In the genomic region with DNA sequence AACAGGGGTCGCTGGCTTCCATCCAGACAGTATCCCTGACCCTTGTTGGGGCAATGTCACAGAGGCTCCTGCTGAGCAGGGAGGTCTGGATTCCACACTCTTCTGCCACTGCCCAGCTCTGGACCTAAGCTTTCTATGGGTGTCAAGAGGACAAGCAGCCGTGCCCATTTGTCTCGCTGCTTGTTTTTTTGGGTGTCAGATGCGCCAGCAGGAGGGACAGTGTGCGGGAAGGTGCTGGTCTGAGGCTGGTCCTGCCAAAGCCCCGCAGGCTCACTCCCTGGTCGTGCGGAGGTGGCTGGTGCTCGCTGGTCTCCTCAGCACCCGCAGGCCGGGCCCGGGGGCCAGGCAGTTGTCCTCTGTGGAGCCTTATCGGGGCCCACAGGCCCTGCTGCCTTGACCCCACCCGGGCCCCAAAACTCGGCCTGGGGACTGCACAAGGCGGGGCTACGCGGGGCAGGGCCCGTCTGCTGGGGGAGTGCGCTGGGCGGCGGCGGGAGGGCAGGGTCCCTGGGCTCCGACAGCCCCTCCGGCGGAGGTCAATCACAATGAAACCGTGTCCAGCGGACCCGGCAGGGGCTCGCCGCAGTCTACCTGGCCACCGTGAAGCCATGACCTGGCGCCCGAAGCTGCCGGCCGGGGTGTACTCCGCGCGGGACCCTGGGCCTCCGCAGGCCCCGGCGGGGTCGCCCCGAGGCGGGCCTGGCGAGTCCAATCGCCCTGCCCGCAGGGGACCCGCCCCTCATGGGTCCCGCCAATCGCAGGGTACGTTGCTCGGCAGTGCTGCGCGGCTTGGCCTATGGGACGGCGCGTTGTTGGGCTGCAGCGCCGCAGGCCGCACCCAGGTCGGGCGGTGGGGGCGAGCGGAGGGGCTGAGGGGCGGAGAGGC, we compare ENCODE assay signal across 8 cellular contexts. TPM values are rescaled to one million over a fixed set of nuclear protein-coding genes. Genes with fewer than 3 reads are reported as not detected.
DNase-seq lines count a peak whose midpoint lies in the region; ATAC-seq and TF ChIP-seq lines count a peak whose summit lies in the region.

TSS of gene ADD1 (plus strand) at position 822 of the 886 bp plus-strand sequence. CDS start 32,072 bp downstream, outside the sequence.

- POLR2A ChIA-PET in Panc1 (lab: Charles Lee), result no interaction called here
- POLR2A ChIA-PET in naive thymus-derived CD4-positive, alpha-beta T cell (lab: Charles Lee), result interaction anchor here (0.5 to 2.6 kb wide), 11 partner anchors 8 to 79 kb away, joined by 3 to 7 read pairs (median 3); no protein-coding TSS in a partner anchor

- H3K27ac ChIP-seq in Panc1 (ENCODE audit: low read length), result peak within 1 kb of the TSS; percentile 90
- H3K27ac ChIP-seq in naive thymus-derived CD4-positive, alpha-beta T cell (ENCODE audit: low read depth, low read length), result peak within 1 kb of the TSS; percentile 95

- H3K4me3 Mint-ChIP-seq in activated T-helper 1 cell treated with anti-CD3 and anti-CD28 coated beads, Interleukin-12 subunit alpha, Interleukin-12 subunit beta, Interleukin-2, Interleukin-4 antibody, amounts not matched to agents 30 ng/mL and 10 ng/mL and 1 ng/mL, durations not matched to agents 14 hours and 24 hours and 36 hours, result peak within 1 kb of the TSS; percentile 95
- peak within 1 kb of the TSS; percentile 87 to 100 (median 92) for H3K4me3 Mint-ChIP-seq in naive thymus-derived CD4-positive, alpha-beta T cell
- peak within 1 kb of the TSS; percentile 90 for H3K4me3 Mint-ChIP-seq in stimulated activated memory B cell treated with anti-CD40 and anti-IgM and Interleukin-4, amounts not matched to agents 10 μg/mL and 1 μg/mL and 100 μg/mL, for 72 hours

- peak within 1 kb of the TSS; percentile 75 for H3K4me3 ChIP-seq in Panc1 (ENCODE audit: low read depth in 2 of 2, low read length in 2 of 2)
- peak within 1 kb of the TSS; percentile 80 for H3K4me3 ChIP-seq in naive thymus-derived CD4-positive, alpha-beta T cell (ENCODE audit: low read length)

- CTCF ChIA-PET in Panc1 (lab: Charles Lee), result interaction anchor here (0.6 kb wide), 1 partner anchor 114 kb away, joined by 4 read pairs; no protein-coding TSS in a partner anchor
- CTCF ChIA-PET in naive thymus-derived CD4-positive, alpha-beta T cell (lab: Charles Lee), result no interaction called here

- DNase-seq in DMS153 treated with DMSO at 0.1 percent for 48 hours (lab: John Stamatoyannopoulos, UW; ENCODE audit: unreplicated experiment) (peak; percentile 16), HuH-7 (ENCODE audit: low spot score) (peak; percentile 99), Panc1 (ENCODE audit: low read depth, low spot score) (peak; percentile 67), fibroblast of gingiva (ENCODE audit: low read depth) (peak; percentile 96)
- DNase-seq in activated T-helper 1 cell treated with anti-CD3 and anti-CD28 coated beads, Interleukin-12 subunit alpha, Interleukin-12 subunit beta, Interleukin-2, Interleukin-4 antibody, amounts not matched to agents 30 ng/mL and 10 ng/mL and 1 ng/mL, durations not matched to agents 14 hours and 24 hours and 36 hours (ENCODE audit: low spot score), result peak; percentile 97
- peak; percentile 84 to 100 (median 94) for DNase-seq in naive thymus-derived CD4-positive, alpha-beta T cell

- TF ChIP-seq CTCF in Panc1 (IDR thresholded peaks at IDR 0.05), result no peak

- H3K4me1 Mint-ChIP-seq in activated T-helper 1 cell treated with anti-CD3 and anti-CD28 coated beads, Interleukin-12 subunit alpha, Interleukin-12 subunit beta, Interleukin-2, Interleukin-4 antibody, amounts not matched to agents 30 ng/mL and 10 ng/mL and 1 ng/mL, durations not matched to agents 14 hours and 24 hours and 36 hours (ENCODE audit: low read depth), result peaks cover 51% of the 10 kb centered on the region
- peaks cover 40 to 75% (median 60%) of the 10 kb centered on the region in 7 donors for H3K4me1 Mint-ChIP-seq in naive thymus-derived CD4-positive, alpha-beta T cell
- H3K4me1 Mint-ChIP-seq in stimulated activated memory B cell treated with anti-CD40 and anti-IgM and Interleukin-4, amounts not matched to agents 10 μg/mL and 1 μg/mL and 100 μg/mL, for 72 hours, result peaks cover 65% of the 10 kb centered on the region

- in situ Hi-C loops in Panc1 (cut with HindIII; ENCODE audit: low pct_unique_long_range_greater_than_20kb, low sequenced_read_pairs), result no loop called here

- H3K4me1 ChIP-seq in Panc1 (ENCODE audit: control insufficient read depth, insufficient read depth, low read length), result peaks cover 6% of the 10 kb centered on the region; the same call in 1 of the 2 replicates
- peaks cover 34 to 41% of the 10 kb centered on the region in 2 donors for H3K4me1 ChIP-seq in naive thymus-derived CD4-positive, alpha-beta T cell (ENCODE audit: control insufficient read depth in 2 of 2, insufficient read depth in 2 of 2, low read length in 2 of 2)

- intact Hi-C loops in Panc1 (cut with micrococcal nuclease; ENCODE audit: unreplicated experiment), result no loop called here
- intact Hi-C loops in activated T-helper 1 cell treated with anti-CD3 and anti-CD28 coated beads, Interleukin-12 subunit alpha, Interleukin-12 subunit beta, Interleukin-2, Interleukin-4 antibody, amounts not matched to agents 30 ng/mL and 10 ng/mL and 1 ng/mL, durations not matched to agents 14 hours and 24 hours and 36 hours (cut with micrococcal nuclease), result loop anchor here (1.0 to 5.0 kb wide), 5 partner anchors 79 to 307 kb away; partner anchors contain the start of genes FAM193A, GRK4 and NOP14
- intact Hi-C loops in naive thymus-derived CD4-positive, alpha-beta T cell (cut with micrococcal nuclease), result loop anchor here (1.0 to 10.0 kb wide), 9 partner anchors 30 to 306 kb away; partner anchors contain the start of genes TNIP2 (in 2 of the 2), FAM193A (in 1 of the 2), GRK4 (in 1 of the 2) and HTT (in 1 of the 2)

- H3K36me3 ChIP-seq in Panc1 (ENCODE audit: control insufficient read depth, insufficient read depth, low read length), result no peaks in the 10 kb centered on the region; the same call in 1 of the 2 replicates
- peaks cover 0 to 3% (median 0%) of the 10 kb centered on the region in 3 experiments for H3K36me3 ChIP-seq in naive thymus-derived CD4-positive, alpha-beta T cell (ENCODE audit: control insufficient read depth in 2 of 3, insufficient read depth in 3 of 3, low read length in 3 of 3)

- H3K9me3 Mint-ChIP-seq in activated T-helper 1 cell treated with anti-CD3 and anti-CD28 coated beads, Interleukin-12 subunit alpha, Interleukin-12 subunit beta, Interleukin-2, Interleukin-4 antibody, amounts not matched to agents 30 ng/mL and 10 ng/mL and 1 ng/mL, durations not matched to agents 14 hours and 24 hours and 36 hours, result peaks cover 7% of the 10 kb centered on the region
- H3K9me3 Mint-ChIP-seq in naive thymus-derived CD4-positive, alpha-beta T cell, result peaks cover 0 to 9% (median 3%) of the 10 kb centered on the region in 11 donors
- H3K9me3 Mint-ChIP-seq in stimulated activated memory B cell treated with anti-CD40 and anti-IgM and Interleukin-4, amounts not matched to agents 10 μg/mL and 1 μg/mL and 100 μg/mL, for 72 hours, result peaks cover 3% of the 10 kb centered on the region

- no peaks in the 10 kb centered on the region for H3K9me3 ChIP-seq in Panc1 (ENCODE audit: control insufficient read depth, insufficient read depth, low read depth, low read length)
- no peaks in the 10 kb centered on the region for H3K9me3 ChIP-seq in naive thymus-derived CD4-positive, alpha-beta T cell (ENCODE audit: control insufficient read depth in 2 of 3, low read length in 3 of 3)

- no peaks in the 10 kb centered on the region for H3K27me3 ChIP-seq in Panc1 (ENCODE audit: control insufficient read depth, insufficient read depth, low read length)
- H3K27me3 ChIP-seq in naive thymus-derived CD4-positive, alpha-beta T cell (ENCODE audit: control insufficient read depth in 2 of 2, insufficient read depth in 2 of 2, low read length in 2 of 2), result no peaks in the 10 kb centered on the region

- peak; percentile 79 for ATAC-seq in GM21515 (IDR thresholded peaks at IDR 0.05; ENCODE audit: unreplicated experiment)
- ATAC-seq in Panc1, result peak; percentile 94
- peak; percentile 98 for ATAC-seq in naive thymus-derived CD4-positive, alpha-beta T cell
- ATAC-seq in stimulated activated memory B cell treated with anti-CD40 and anti-IgM and Interleukin-4, amounts not matched to agents 10 μg/mL and 1 μg/mL and 100 μg/mL, for 72 hours, result peak; percentile 97

- H3K27ac Mint-ChIP-seq in activated T-helper 1 cell treated with anti-CD3 and anti-CD28 coated beads, Interleukin-12 subunit alpha, Interleukin-12 subunit beta, Interleukin-2, Interleukin-4 antibody, amounts not matched to agents 30 ng/mL and 10 ng/mL and 1 ng/mL, durations not matched to agents 14 hours and 24 hours and 36 hours, result peak within 1 kb of the TSS; percentile 92
- peak within 1 kb of the TSS; percentile 85 to 97 (median 93) for H3K27ac Mint-ChIP-seq in naive thymus-derived CD4-positive, alpha-beta T cell
- peak within 1 kb of the TSS; percentile 84 for H3K27ac Mint-ChIP-seq in stimulated activated memory B cell treated with anti-CD40 and anti-IgM and Interleukin-4, amounts not matched to agents 10 μg/mL and 1 μg/mL and 100 μg/mL, for 72 hours

- no TSS peak for BruUV-seq in Panc1 (replicated peaks; lab: Mats Ljungman, UMichigan)

- H3K27me3 Mint-ChIP-seq in activated T-helper 1 cell treated with anti-CD3 and anti-CD28 coated beads, Interleukin-12 subunit alpha, Interleukin-12 subunit beta, Interleukin-2, Interleukin-4 antibody, amounts not matched to agents 30 ng/mL and 10 ng/mL and 1 ng/mL, durations not matched to agents 14 hours and 24 hours and 36 hours (ENCODE audit: insufficient read depth), result no peaks in the 10 kb centered on the region
- H3K27me3 Mint-ChIP-seq in naive thymus-derived CD4-positive, alpha-beta T cell, result no peaks in the 10 kb centered on the region
- H3K27me3 Mint-ChIP-seq in stimulated activated memory B cell treated with anti-CD40 and anti-IgM and Interleukin-4, amounts not matched to agents 10 μg/mL and 1 μg/mL and 100 μg/mL, for 72 hours, result no peaks in the 10 kb centered on the region

- peaks cover 16% of the 10 kb centered on the region for H3K36me3 Mint-ChIP-seq in activated T-helper 1 cell treated with anti-CD3 and anti-CD28 coated beads, Interleukin-12 subunit alpha, Interleukin-12 subunit beta, Interleukin-2, Interleukin-4 antibody, amounts not matched to agents 30 ng/mL and 10 ng/mL and 1 ng/mL, durations not matched to agents 14 hours and 24 hours and 36 hours (ENCODE audit: low read depth)
- peaks cover 0 to 19% (median 14%) of the 10 kb centered on the region in 5 donors for H3K36me3 Mint-ChIP-seq in naive thymus-derived CD4-positive, alpha-beta T cell
- peaks cover 5% of the 10 kb centered on the region for H3K36me3 Mint-ChIP-seq in stimulated activated memory B cell treated with anti-CD40 and anti-IgM and Interleukin-4, amounts not matched to agents 10 μg/mL and 1 μg/mL and 100 μg/mL, for 72 hours

RNA-seq across cellular contexts. Expression of gene ADD1, which starts in this region (rescaled TPM):
- 158 TPM for total RNA-seq in Panc1 (2021; ENCODE audit: unreplicated experiment)
- polyA plus RNA-seq in Panc1 (2012; ENCODE audit: insufficient read length), result 126 TPM
- 200 and 203 TPM in 2 replicates for total RNA-seq in activated T-helper 1 cell treated with anti-CD3 and anti-CD28 coated beads, Interleukin-12 subunit alpha, Interleukin-12 subunit beta, Interleukin-2, Interleukin-4 antibody, amounts not matched to agents 30 ng/mL and 10 ng/mL and 1 ng/mL, durations not matched to agents 14 hours and 24 hours and 36 hours
- 100 to 1,000 TPM; 211 to 300 (median 282) TPM for total RNA-seq in naive thymus-derived CD4-positive, alpha-beta T cell
- polyA plus RNA-seq in naive thymus-derived CD4-positive, alpha-beta T cell, result 100 to 1,000 TPM; 152 to 164 TPM

Comparison
In these comparisons a context has a peak if more than half of its experiments do, and no peak if none do; other contexts are left out.
1. Peak in every context shown above with its lines: DNase-seq, ATAC-seq, H3K4me3 ChIP-seq and H3K27ac ChIP-seq.
2. DNase-seq: peak in every context shown above with its lines; median percentile 99 in HuH-7; 97 in activated T-helper 1 cell treated with anti-CD3 and anti-CD28 coated beads, Interleukin-12 subunit alpha, Interleukin-12 subunit beta, Interleukin-2, Interleukin-4 antibody, amounts not matched to agents 30 ng/mL and 10 ng/mL and 1 ng/mL, durations not matched to agents 14 hours and 24 hours and 36 hours; 96 in fibroblast of gingiva; 94 in naive thymus-derived CD4-positive, alpha-beta T cell; 67 in Panc1; 16 in DMS153 treated with DMSO at 0.1 percent for 48 hours.